In the genomic region with DNA sequence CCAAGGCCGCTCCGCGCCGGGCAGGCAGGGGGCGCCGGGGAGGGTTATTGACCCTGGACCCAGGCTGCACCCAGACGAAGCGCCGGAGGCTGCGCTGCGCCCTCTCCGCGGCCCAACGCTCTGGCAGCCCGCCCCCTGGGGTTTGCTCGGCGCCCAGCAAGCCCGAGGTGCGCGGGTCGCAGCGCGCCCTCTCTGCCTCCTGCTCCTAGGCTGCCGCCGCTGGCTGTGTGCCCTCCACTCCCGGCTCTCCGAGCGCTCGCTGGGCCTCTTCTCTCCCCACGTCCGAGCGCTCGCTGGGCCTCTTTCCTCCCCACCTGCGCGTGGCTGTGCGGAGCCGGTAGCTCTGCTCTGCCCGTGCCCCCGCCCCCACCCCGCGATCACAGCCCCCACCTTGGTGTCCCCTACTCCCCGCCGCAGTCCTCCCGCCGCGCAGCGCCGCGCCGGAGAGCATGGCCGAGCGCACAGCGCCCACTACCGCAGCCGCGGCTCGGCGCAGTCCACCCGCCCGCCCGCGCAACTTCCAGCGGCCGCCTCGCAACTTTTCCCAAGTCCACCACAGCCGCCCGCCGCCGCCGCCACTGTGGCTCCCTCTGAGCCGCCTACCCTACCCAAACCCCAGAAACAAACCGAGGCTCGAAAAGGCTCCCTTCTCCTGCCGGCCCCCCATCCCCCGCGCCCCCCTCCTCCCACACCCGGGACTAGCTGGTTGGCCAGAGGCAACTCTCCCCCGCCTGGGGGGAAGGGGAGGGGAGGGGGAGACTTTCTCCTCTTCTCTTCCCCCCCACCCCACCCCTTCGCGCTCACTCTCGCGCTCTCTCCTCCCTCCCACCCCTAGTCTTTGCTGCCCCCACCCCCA, we compare ENCODE assay signal across 8 cellular contexts. TPM values are rescaled to one million over a fixed set of nuclear protein-coding genes. Genes with fewer than 3 reads are reported as not detected.
DNase-seq lines count a peak whose midpoint lies in the region; ATAC-seq, FAIRE-seq and TF ChIP-seq lines count a peak whose summit lies in the region.

No MANE protein-coding gene starts in this region.

- H3K27me3 ChIP-seq in spleen (replicated peaks in 1 of 7) = peaks cover 19 to 100% (median 95%) of the 10 kb centered on the region in 7 donors

- TF ChIP-seq POLR2A in spleen (IDR thresholded peaks at IDR 0.05) = no peak

- H3K4me1 ChIP-seq in kidney (ENCODE audit: control insufficient read depth in 1 of 2, insufficient read depth in 1 of 2, low read depth in 1 of 2, low read length in 2 of 2) (peaks cover 0 to 11% of the 10 kb centered on the region in 2 donors), spleen (peaks cover 29 to 73% (median 54%) of the 10 kb centered on the region in 6 donors)

- peaks cover 3% of the 10 kb centered on the region for H3K36me3 Mint-ChIP-seq in IgD-negative memory B cell

- peak; percentile 93 for DNase-seq in ELF-1 (ENCODE audit: low read depth, low spot score)
- peak; percentile 80 for DNase-seq in RPMI8226
- DNase-seq in cardiac fibroblast (ENCODE audit: low read depth in 2 of 2) = peak; percentile 69 to 89
- DNase-seq in kidney = peak; percentile 96
- DNase-seq in spleen = peak; percentile 88
- DNase-seq in effector CD8-positive, alpha-beta T cell (lab: John Stamatoyannopoulos, UW) = no peak

- H3K4me3 ChIP-seq in cardiac fibroblast (replicated peaks in 1 of 2; ENCODE audit: low read depth in 2 of 2, low read length in 2 of 2) (peak overlapping the region; percentile 65 to 69), kidney (ENCODE audit: low read length in 2 of 2) (peak overlapping the region; percentile 78 to 84), spleen (peak overlapping the region; percentile 46 to 81 (median 58))

- TF ChIP-seq CTCF in cardiac fibroblast (IDR thresholded peaks at IDR 0.05; ENCODE audit: low read depth, low read length) (peak; percentile 23), kidney (IDR thresholded peaks at IDR 0.05; ENCODE audit: borderline replicate concordance, extremely low read depth, insufficient read depth) (peak; percentile 59), spleen (IDR thresholded peaks at IDR 0.05 in 8 of 11, conservative IDR thresholded peaks at IDR 0.05 in 3 of 11) (peak in 8 of 11 experiments; percentile 25 to 66 (median 52))

- peak overlapping the region; percentile 63 to 95 for H3K9ac ChIP-seq in kidney (ENCODE audit: low read length in 2 of 2)

- intact Hi-C loops in kidney (cut with DNase I) = no loop called here
- intact Hi-C loops in spleen (cut with DNase I; ENCODE audit: low total_unique reads) = loop anchor here (10.0 kb wide), 1 partner anchor 518 kb away; no protein-coding TSS in a partner anchor

- peak overlapping the region in 2 of 3 donors; percentile 14 to 31 for H3K27ac Mint-ChIP-seq in IgD-negative memory B cell

- peaks cover 83% of the 10 kb centered on the region for H3K27me3 Mint-ChIP-seq in IgD-negative memory B cell

- peak overlapping the region; percentile 80 to 98 (median 90) for H3K4me3 Mint-ChIP-seq in IgD-negative memory B cell

- no peaks in the 10 kb centered on the region for H3K9me3 ChIP-seq in kidney (ENCODE audit: control insufficient read depth in 1 of 2, low read length in 2 of 2)
- H3K9me3 ChIP-seq in spleen = peaks cover 0 to 4% (median 0%) of the 10 kb centered on the region in 8 donors

- ATAC-seq in GM21717 (IDR thresholded peaks at IDR 0.05; ENCODE audit: unreplicated experiment) = peak; percentile 49

- H3K36me3 ChIP-seq in kidney (ENCODE audit: control insufficient read depth in 1 of 2, insufficient read depth in 2 of 2, low read length in 2 of 2) (no peaks in the 10 kb centered on the region), spleen (no peaks in the 10 kb centered on the region)

- WGBS in spleen, 5 donors = 0 to 1% (median 1%) methylated on average over 27 to 80 of the region's 82 CpGs

- peak overlapping the region; percentile 94 to 97 for H3K27ac ChIP-seq in kidney (ENCODE audit: low read depth in 2 of 2, low read length in 2 of 2)
- peak overlapping the region; percentile 11 to 87 (median 84) for H3K27ac ChIP-seq in spleen

- H3K9me3 Mint-ChIP-seq in IgD-negative memory B cell = peaks cover 2 to 14% (median 4%) of the 10 kb centered on the region in 3 donors

- H3K4me1 Mint-ChIP-seq in IgD-negative memory B cell = peaks cover 22 to 32% (median 30%) of the 10 kb centered on the region in 3 donors

- FAIRE-seq in kidney (lab: Jason Lieb, UNC) = no peak

RNA-seq across cellular contexts. Expression of gene MECOM, which starts 1.1 kb away (rescaled TPM):
- not detected for polyA plus RNA-seq in IgD-negative memory B cell
- 148 TPM for total RNA-seq in kidney
- 36.0 TPM for polyA plus RNA-seq in kidney (ENCODE audit: insufficient read depth, low read depth, low replicate concordance)
- 10 to 100 TPM; 12.9 to 27.6 (median 17.2) TPM for total RNA-seq in spleen
- 1 to 10 TPM; 1.8 to 4.9 (median 2.3) TPM for polyA plus RNA-seq in spleen
